1 cellular context compared by ENCODE assay signal in genomic region chr17:3403856-3404255, GRCh38.
TF ChIP-seq lines count a peak whose summit lies in the region.

No MANE protein-coding gene starts in this region.

TF ChIP-seq in HEK293, 187 proteins besides CTCF, POLR2A, EP300 and RAD21 (continued from another document):
- TF ChIP-seq, protein P1, sequence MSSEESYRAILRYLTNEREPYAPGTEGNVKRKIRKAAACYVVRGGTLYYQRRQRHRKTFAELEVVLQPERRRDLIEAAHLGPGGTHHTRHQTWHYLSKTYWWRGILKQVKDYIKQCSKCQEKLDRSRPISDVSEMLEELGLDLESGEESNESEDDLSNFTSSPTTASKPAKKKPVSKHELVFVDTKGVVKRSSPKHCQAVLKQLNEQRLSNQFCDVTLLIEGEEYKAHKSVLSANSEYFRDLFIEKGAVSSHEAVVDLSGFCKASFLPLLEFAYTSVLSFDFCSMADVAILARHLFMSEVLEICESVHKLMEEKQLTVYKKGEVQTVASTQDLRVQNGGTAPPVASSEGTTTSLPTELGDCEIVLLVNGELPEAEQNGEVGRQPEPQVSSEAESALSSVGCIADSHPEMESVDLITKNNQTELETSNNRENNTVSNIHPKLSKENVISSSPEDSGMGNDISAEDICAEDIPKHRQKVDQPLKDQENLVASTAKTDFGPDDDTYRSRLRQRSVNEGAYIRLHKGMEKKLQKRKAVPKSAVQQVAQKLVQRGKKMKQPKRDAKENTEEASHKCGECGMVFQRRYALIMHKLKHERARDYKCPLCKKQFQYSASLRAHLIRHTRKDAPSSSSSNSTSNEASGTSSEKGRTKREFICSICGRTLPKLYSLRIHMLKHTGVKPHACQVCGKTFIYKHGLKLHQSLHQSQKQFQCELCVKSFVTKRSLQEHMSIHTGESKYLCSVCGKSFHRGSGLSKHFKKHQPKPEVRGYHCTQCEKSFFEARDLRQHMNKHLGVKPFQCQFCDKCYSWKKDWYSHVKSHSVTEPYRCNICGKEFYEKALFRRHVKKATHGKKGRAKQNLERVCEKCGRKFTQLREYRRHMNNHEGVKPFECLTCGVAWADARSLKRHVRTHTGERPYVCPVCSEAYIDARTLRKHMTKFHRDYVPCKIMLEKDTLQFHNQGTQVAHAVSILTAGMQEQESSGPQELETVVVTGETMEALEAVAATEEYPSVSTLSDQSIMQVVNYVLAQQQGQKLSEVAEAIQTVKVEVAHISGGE (tag by site-specific recombination; conservative IDR thresholded peaks at IDR 0.05; ENCODE audit: low read depth), result peak; percentile 65
TF ChIP-seq in HEK293: peak in this region for 13; not testable (repeated sequence) for 174.
